8 cellular contexts compared by ENCODE assay signal in the genomic region with DNA sequence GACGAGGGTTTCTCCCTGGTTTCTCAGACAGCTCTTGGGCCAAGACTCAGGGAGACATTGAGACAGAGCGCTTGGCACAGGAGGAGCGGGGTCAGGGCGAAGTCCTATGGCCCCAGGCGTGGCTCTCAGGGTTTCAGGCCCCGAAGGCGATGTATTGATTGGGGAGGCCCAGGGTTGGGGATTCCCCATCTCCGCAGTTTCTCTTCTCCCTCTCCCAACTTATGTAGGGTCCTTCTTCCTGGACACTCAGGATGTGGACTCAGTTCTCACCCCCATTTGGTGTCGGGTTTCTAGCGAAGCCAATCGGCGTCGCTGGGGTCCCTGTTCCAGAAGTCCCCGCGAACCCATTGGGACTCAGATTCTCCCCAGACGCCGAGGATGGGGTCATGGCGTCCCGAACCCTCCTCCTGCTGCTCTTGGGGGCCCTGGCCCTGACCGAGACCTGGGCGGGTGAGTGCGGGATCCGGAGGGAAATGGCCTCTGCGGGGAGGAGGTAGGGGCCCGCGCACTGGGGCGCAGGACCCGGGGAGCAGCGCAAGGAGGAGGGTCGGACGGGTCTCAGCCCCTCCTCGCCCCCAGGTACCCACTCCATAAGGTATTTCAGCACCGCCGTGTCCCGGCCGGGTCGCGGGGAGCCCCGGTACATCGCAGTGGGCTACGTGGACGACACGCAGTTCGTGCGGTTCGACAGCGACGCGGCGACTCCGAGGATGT. TPM values are rescaled to one million over a fixed set of nuclear protein-coding genes. Genes with fewer than 3 reads are reported as not detected.
A peak's percentile ranks its signal among the peaks of the same experiment; 100 is the strongest.
DNase-seq lines count a peak whose midpoint lies in the region; ATAC-seq and TF ChIP-seq lines count a peak whose summit lies in the region.

No MANE protein-coding gene starts in this region.

- peak; percentile 32 for ATAC-seq in HG03025 (IDR thresholded peaks at IDR 0.05; ENCODE audit: low FRiP score, unreplicated experiment)
- ATAC-seq in gastrocnemius medialis = peak; percentile 37 to 53

- no peaks in the 10 kb centered on the region for H3K36me3 ChIP-seq in gastrocnemius medialis

- in situ Hi-C loops in gastrocnemius medialis (cut with MboI; ENCODE audit: low sequenced_read_pairs in 4 of 4) = no loop called here

- intact Hi-C loops in gastrocnemius medialis (cut with DNase I; ENCODE audit: low total_unique reads) = no loop called here

- peak overlapping the region; percentile 65 to 67 for H3K4me3 ChIP-seq in foreskin fibroblast (ENCODE audit: low read depth in 1 of 2, low read length in 2 of 2)
- peak overlapping the region in 3 of 4 donors; percentile 50 to 76 (median 57) for H3K4me3 ChIP-seq in gastrocnemius medialis

- peaks cover 0 to 4% (median 0%) of the 10 kb centered on the region in 3 donors for H3K27me3 ChIP-seq in gastrocnemius medialis

- H3K27ac ChIP-seq in gastrocnemius medialis = peak overlapping the region in 3 of 4 donors; percentile 69 to 88 (median 70)

- TF ChIP-seq POLR2A in gastrocnemius medialis (IDR thresholded peaks at IDR 0.05) = no peak

- DNase-seq in GM10266 (ENCODE audit: extremely low spot score) (peak; percentile 29), foreskin fibroblast (peak; percentile 12 to 21), gastrocnemius medialis (peak in 1 of 2 donors; percentile 21), kidney glomerular epithelial cell (lab: John Stamatoyannopoulos, UW) (no peak), NCI-H526 (lab: John Stamatoyannopoulos, UW) (no peak), SIG-M5 (lab: John Stamatoyannopoulos, UW) (no peak)
- peak; percentile 71 for DNase-seq in activated CD8-positive, alpha-beta memory T cell treated with anti-CD3 and anti-CD28 coated beads for 24 hours

- TF ChIP-seq CTCF in GM10266 (IDR thresholded peaks at IDR 0.05; ENCODE audit: control insufficient read depth, insufficient read depth, low read depth, missing control alignments) = no peak
- TF ChIP-seq CTCF in foreskin fibroblast (IDR thresholded peaks at IDR 0.05; ENCODE audit: low read depth, low read length) = no peak
- TF ChIP-seq CTCF in gastrocnemius medialis (IDR thresholded peaks at IDR 0.05 in 4 of 5, conservative IDR thresholded peaks at IDR 0.05 in 1 of 5) = no peak

- no peaks in the 10 kb centered on the region for H3K9me3 ChIP-seq in gastrocnemius medialis

- H3K4me1 ChIP-seq in gastrocnemius medialis = no peaks in the 10 kb centered on the region

RNA-seq across cellular contexts. Expression of gene HLA-A, which starts 16.1 kb away (rescaled TPM):
- 100 to 1,000 TPM; 149 to 161 (median 154) TPM for total RNA-seq in gastrocnemius medialis

Comparison
In these comparisons a context has a peak if more than half of its experiments do, and no peak if none do; other contexts are left out.
1. DNase-seq: peak in GM10266 (single experiment), activated CD8-positive, alpha-beta memory T cell treated with anti-CD3 and anti-CD28 coated beads for 24 hours (single experiment) and foreskin fibroblast (2 of 2); none in kidney glomerular epithelial cell (single experiment), NCI-H526 (0 of 2) and SIG-M5 (single experiment).